ENCODE assay signal across 18 cellular contexts in the genomic region with DNA sequence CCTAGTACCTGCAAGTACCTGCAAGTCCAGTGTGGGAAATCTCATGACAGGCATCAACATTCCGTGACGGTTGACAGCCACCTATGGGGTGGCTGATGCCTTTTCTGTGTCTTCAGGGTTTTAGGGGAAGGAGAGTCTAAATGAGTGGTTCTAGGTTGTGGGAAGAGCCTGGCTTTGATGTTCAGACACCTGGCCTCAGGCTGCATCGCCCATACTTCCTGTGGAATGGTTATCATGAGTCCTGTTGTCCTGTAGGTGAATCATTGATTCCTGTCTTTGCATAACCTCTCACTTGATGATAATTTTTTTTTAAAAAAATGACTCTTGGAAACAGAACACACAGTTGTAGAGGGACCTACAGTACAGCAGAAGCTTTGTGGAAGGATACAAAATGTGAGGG.
DNase-seq lines count a peak whose midpoint lies in the region; ATAC-seq, FAIRE-seq and TF ChIP-seq lines count a peak whose summit lies in the region.
"Had no signal": no experiment of that assay in that cellular context is flagged by ENCODE, and none has a peak within 500 bp of the region (broad histone marks: within the 10 kb centered on the region; RNA-seq: fewer than 3 reads in every experiment).

No MANE protein-coding gene starts in this region.

- no peak overlapping the region for H4K8ac ChIP-seq in trophoblast cell (ENCODE audit: low read depth, low read length)

- no peak overlapping the region for H2BK120ac ChIP-seq in trophoblast cell (ENCODE audit: insufficient read depth, low read length, poor library complexity)

- H3K36me3 ChIP-seq in trophoblast cell (ENCODE audit: control insufficient read depth in 1 of 2, insufficient read depth in 2 of 2, low read length in 2 of 2): no peaks in the 10 kb centered on the region
- H3K36me3 ChIP-seq: BLaER1 treated with 17β-estradiol and CSF1 and Interleukin-3, amounts not matched to agents 10 nM and 100 nM had no signal

- H3K4me3 ChIP-seq in trophoblast cell (ENCODE audit: low read depth, low read length): no peak overlapping the region
- H3K4me3 ChIP-seq: BLaER1 treated with 17β-estradiol and CSF1 and Interleukin-3, amounts not matched to agents 10 nM and 100 nM had no signal

- DNase-seq in D721Med (ENCODE audit: insufficient read length, low spot score) (no peak), islet precursor cell (peak; percentile 72), trophoblast cell (peak; percentile 87 to 88), NCI-H1092 (lab: John Stamatoyannopoulos, UW) (no peak), NCI-H446 (lab: John Stamatoyannopoulos, UW) (no peak)
- DNase-seq: CD4-positive, CD25-positive, alpha-beta regulatory T cell; CD8-positive, alpha-beta memory T cell; COR-L47; GF-D8; GOT3; H7; HFFc6; IMR-90 had no signal

- TF ChIP-seq CTCF in D721Med (IDR thresholded peaks at IDR 0.05; ENCODE audit: insufficient read depth, missing control alignments) (no peak), VCaP (conservative IDR thresholded peaks at IDR 0.05) (no peak)

- peak overlapping the region; percentile 28 for H3K9ac ChIP-seq in trophoblast cell (ENCODE audit: low read length)
- H3K9ac ChIP-seq: BLaER1 treated with 17β-estradiol and CSF1 and Interleukin-3, amounts not matched to agents 10 nM and 100 nM had no signal

- H3K9me3 ChIP-seq in trophoblast cell (ENCODE audit: insufficient read depth, low read depth, low read length): peaks cover 2% of the 10 kb centered on the region

- no peak overlapping the region for H3K18ac ChIP-seq in trophoblast cell (ENCODE audit: low read length)

- no peak overlapping the region for H3K4me2 ChIP-seq in trophoblast cell (ENCODE audit: low read length)
- H3K4me2 ChIP-seq: BLaER1 treated with 17β-estradiol and CSF1 and Interleukin-3, amounts not matched to agents 10 nM and 100 nM had no signal

- FAIRE-seq in D721Med (lab: Jason Lieb, UNC): peak; percentile 6
- FAIRE-seq: HTR-8/SVneo had no signal

- no CpG with 5 or more reads among the region's 3 CpGs for WGBS in trophoblast cell (ENCODE audit: extremely low coverage, insufficient coverage, insufficient read length)

- no peak overlapping the region for H3K23ac ChIP-seq in trophoblast cell (ENCODE audit: low read length)

- no peak overlapping the region for H4K12ac ChIP-seq in trophoblast cell (ENCODE audit: low read depth, low read length)

- ATAC-seq in GM21381 (IDR thresholded peaks at IDR 0.05; ENCODE audit: unreplicated experiment): no peak
- ATAC-seq: HCT116 had no signal

- no peak overlapping the region for H2BK12ac ChIP-seq in trophoblast cell (ENCODE audit: low read length)

- peaks cover 1% of the 10 kb centered on the region for H3K79me2 ChIP-seq in trophoblast cell (ENCODE audit: control insufficient read depth, insufficient read depth, low read length, poor library complexity)

- no peak overlapping the region for H3K14ac ChIP-seq in trophoblast cell (ENCODE audit: low read length)

- no peaks in the 10 kb centered on the region for H3K27me3 ChIP-seq in trophoblast cell (ENCODE audit: insufficient read depth, low read length)
- H3K27me3 ChIP-seq: BLaER1 treated with 17β-estradiol and CSF1 and Interleukin-3, amounts not matched to agents 10 nM and 100 nM had no signal

- peaks cover 17 to 21% of the 10 kb centered on the region in 2 experiments for H3K4me1 ChIP-seq in trophoblast cell (ENCODE audit: control insufficient read depth in 1 of 2, insufficient read depth in 2 of 2, low read length in 2 of 2)

- no peak overlapping the region for H2BK5ac ChIP-seq in trophoblast cell (ENCODE audit: low read depth, low read length, poor library complexity)

- no peak overlapping the region for H3K4ac ChIP-seq in trophoblast cell (ENCODE audit: low read depth, low read length)

- H2AK5ac ChIP-seq in trophoblast cell (ENCODE audit: low read length): no peak overlapping the region

- H3K79me1 ChIP-seq in trophoblast cell (ENCODE audit: low read length): peaks cover 17% of the 10 kb centered on the region

- no peak overlapping the region for H4K91ac ChIP-seq in trophoblast cell (ENCODE audit: low read depth, low read length)

- H2AFZ ChIP-seq in trophoblast cell (ENCODE audit: insufficient read depth, low read length, poor library complexity): no peak overlapping the region

- H3K27ac ChIP-seq in VCaP (peak overlapping the region; percentile 93), trophoblast cell (ENCODE audit: low read depth, low read length) (peak overlapping the region; percentile 81)
- H3K27ac ChIP-seq: BLaER1 treated with 17β-estradiol and CSF1 and Interleukin-3, amounts not matched to agents 10 nM and 100 nM had no signal

Comparison
In these comparisons a context has a peak if more than half of its experiments do, and no peak if none do; other contexts are left out.
1. DNase-seq: peak in islet precursor cell (single experiment) and trophoblast cell (2 of 2); none in D721Med (single experiment), NCI-H1092 (single experiment) and NCI-H446 (0 of 2).